ENCODE assay signal across 8 cellular contexts in the genomic region with DNA sequence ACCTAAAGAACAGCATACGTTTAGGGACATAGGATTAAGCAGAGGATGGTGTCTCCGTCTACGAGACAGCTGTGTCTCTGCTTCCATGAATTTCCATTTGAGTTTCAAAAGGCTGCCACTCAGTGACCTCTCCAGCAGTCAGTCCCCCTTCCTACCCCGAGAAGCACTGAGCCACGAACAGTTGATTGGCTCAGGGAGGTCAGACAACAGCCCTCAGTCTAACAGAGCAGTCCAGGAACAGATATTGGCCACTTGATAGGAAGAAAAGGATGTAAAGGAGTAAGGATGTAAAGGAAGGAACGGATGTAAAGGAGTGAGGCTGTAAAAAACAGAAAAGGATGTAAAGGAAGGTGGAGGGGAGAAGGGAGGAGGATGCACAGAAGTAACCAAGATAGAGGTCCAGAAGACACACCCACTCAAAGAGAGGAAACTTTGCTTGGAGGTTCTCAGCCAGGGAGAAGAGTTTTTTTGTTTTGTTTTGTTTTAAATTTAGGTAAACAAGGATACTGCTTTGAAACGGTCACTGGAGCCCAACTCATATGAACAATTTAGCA. TPM values are rescaled to one million over a fixed set of nuclear protein-coding genes. Genes with fewer than 3 reads are reported as not detected.
A peak's percentile ranks its signal among the peaks of the same experiment; 100 is the strongest.
DNase-seq lines count a peak whose midpoint lies in the region; ATAC-seq and TF ChIP-seq lines count a peak whose summit lies in the region.

No MANE protein-coding gene starts in this region.

- peaks cover 23% of the 10 kb centered on the region for H3K4me1 ChIP-seq in body of pancreas
- H3K4me1 ChIP-seq in mononuclear cell (ENCODE audit: insufficient read depth, low read length) = peaks cover 38% of the 10 kb centered on the region

- CTCF ChIA-PET in AG04449 (lab: Yijun Ruan, JAX) = interaction anchor here (0.9 to 1.1 kb wide), 2 partner anchors 8 to 633 kb away, joined by 4 read pairs; no protein-coding TSS in a partner anchor

- POLR2A ChIA-PET in AG04449 (lab: Yijun Ruan, JAX) = interaction anchor here (0.6 to 0.9 kb wide), 3 partner anchors 8 to 556 kb away, joined by 3 read pairs; no protein-coding TSS in a partner anchor

- H3K36me3 ChIP-seq in body of pancreas (replicated peaks in 1 of 2; ENCODE audit: insufficient read depth in 1 of 2, low read depth in 2 of 2) = no peaks in the 10 kb centered on the region

- intact Hi-C loops in body of pancreas (cut with DNase I) = no loop called here

- peak overlapping the region in 3 of 4 donors; percentile 95 to 99 (median 99) for H3K27ac ChIP-seq in body of pancreas

- ATAC-seq in body of pancreas (no peak), GM21825 (IDR thresholded peaks at IDR 0.05; ENCODE audit: unreplicated experiment) (no peak), GM19395 (IDR thresholded peaks at IDR 0.05; ENCODE audit: unreplicated experiment) (no peak), GM19467 (IDR thresholded peaks at IDR 0.05; ENCODE audit: unreplicated experiment) (no peak)

- no peak for TF ChIP-seq POLR2A in body of pancreas (IDR thresholded peaks at IDR 0.05)

- TF ChIP-seq CTCF in AG04449 (IDR thresholded peaks at IDR 0.05; ENCODE audit: insufficient read depth, low read length, missing control alignments) = no peak
- TF ChIP-seq CTCF in body of pancreas (IDR thresholded peaks at IDR 0.05) = no peak

- no peaks in the 10 kb centered on the region for H3K9me3 ChIP-seq in body of pancreas
- H3K9me3 ChIP-seq in mononuclear cell (ENCODE audit: low read depth, low read length) = no peaks in the 10 kb centered on the region

- 44 to 49% methylated on average over 7 of the region's 7 CpGs for WGBS in body of pancreas, 2 donors

- DNase-seq in AG04449 (ENCODE audit: low read depth, low spot score) = no peak
- no peak for DNase-seq in Jurkat, Clone E6-1 (ENCODE audit: low read depth, low spot score)
- no peak for DNase-seq in body of pancreas
- DNase-seq in H4 (ENCODE audit: low spot score) = no peak

- H3K4me3 ChIP-seq in AG04449 (ENCODE audit: low read depth, low read length) (peak overlapping the region; percentile 81), body of pancreas (no peak overlapping the region), mononuclear cell (ENCODE audit: low read length) (peak overlapping the region; percentile 60)
- H3K4me3 ChIP-seq in Jurkat, Clone E6-1 (ENCODE audit: low read length) = peak overlapping the region; percentile 79

- no peaks in the 10 kb centered on the region for H3K27me3 ChIP-seq in body of pancreas
- peaks cover 8% of the 10 kb centered on the region for H3K27me3 ChIP-seq in mononuclear cell (ENCODE audit: insufficient read depth, low read length)

RNA-seq across cellular contexts. Expression of a gene that starts 3.2 kb away (rescaled TPM):
- 0.17 TPM for polyA plus RNA-seq in Jurkat, Clone E6-1 (2012; ENCODE audit: insufficient read depth, insufficient read length)
- total RNA-seq in body of pancreas (1 to 10 TPM; 1.0 to 8.9 TPM), mononuclear cell (18.5 TPM)
- total RNA-seq in H4 (2014; rRNA removed; shearing (Covaris generic)) = 0.06 and 0.08 TPM in 2 replicates

Comparison
In these comparisons a context has a peak if more than half of its experiments do, and no peak if none do; other contexts are left out.
1. H3K4me3 ChIP-seq: peak in AG04449 (single experiment), Jurkat, Clone E6-1 (single experiment) and mononuclear cell (single experiment); none in body of pancreas (0 of 2).